Comparison of ENCODE assay signal across 35 cellular contexts in the genomic region with DNA sequence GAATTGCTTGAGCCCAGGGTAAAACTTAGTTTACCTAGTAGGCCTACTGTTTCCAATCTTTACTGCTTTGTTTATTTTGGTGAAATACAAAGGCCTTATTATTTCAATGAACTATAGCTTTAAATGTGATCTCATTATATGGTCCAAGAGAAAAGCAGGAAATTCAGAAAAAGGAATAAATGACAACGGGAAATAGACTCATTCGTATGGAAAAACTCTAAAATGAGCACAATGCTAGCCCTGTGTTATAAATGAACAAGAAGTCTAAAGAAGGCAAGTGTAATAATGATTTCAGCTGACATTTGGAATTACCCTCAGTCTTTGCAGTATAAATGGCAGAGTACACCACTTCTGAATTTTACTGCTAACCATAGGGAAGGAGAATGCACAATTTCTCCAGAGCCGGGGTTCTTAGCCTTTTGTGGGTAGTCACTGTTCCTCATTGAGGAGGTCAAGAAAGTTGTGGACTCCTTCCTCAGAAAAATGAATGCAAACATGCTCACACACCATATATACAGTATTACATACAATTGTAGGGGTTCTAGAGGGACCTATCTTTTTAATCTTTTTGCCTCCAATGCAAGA.
"Had no signal": no experiment of that assay in that cellular context is flagged by ENCODE, and none has a peak within 500 bp of the region (broad histone marks: within the 10 kb centered on the region; RNA-seq: fewer than 3 reads in every experiment).

No MANE protein-coding gene starts in this region.

- H3K4me3 Mint-ChIP-seq: activated CD4-positive, alpha-beta memory T cell treated with anti-CD3 and anti-CD28 coated beads, Interleukin-2, amount 10 ng/mL, durations not matched to agents 7 days and 5 days; activated CD4-positive, alpha-beta T cell treated with anti-CD3 and anti-CD28 coated beads, Interleukin-2, amount 10 ng/mL, durations not matched to agents 7 days and 5 days; activated naive CD4-positive, alpha-beta T cell treated with anti-CD3 and anti-CD28 coated beads, Interleukin-2, amount 10 ng/mL, durations not matched to agents 7 days and 5 days; activated naive CD8-positive, alpha-beta T cell treated with anti-CD3 and anti-CD28 coated beads, Interleukin-2, amount 10 ng/mL, durations not matched to agents 7 days and 5 days; activated T-cell treated with anti-CD3 and anti-CD28 coated beads, Interleukin-2, amount 50 U/mL, for 24 hours; brain; immature natural killer cell; mesothelial cell of epicardium; naive thymus-derived CD8-positive, alpha-beta T cell; neural crest cell; T-helper 17 cell; WTC11 had no signal

- H3K36me3 Mint-ChIP-seq: brain, immature natural killer cell, mesothelial cell of epicardium, WTC11 had no signal

- H3K27me3 ChIP-seq: ascending aorta, cardiac muscle cell, heart left ventricle, pancreas, right atrium auricular region, suprapubic skin, upper lobe of right lung had no signal

- H3K9me3 Mint-ChIP-seq: activated CD4-positive, alpha-beta memory T cell treated with anti-CD3 and anti-CD28 coated beads, Interleukin-2, amount 10 ng/mL, durations not matched to agents 7 days and 5 days; activated naive CD4-positive, alpha-beta T cell treated with anti-CD3 and anti-CD28 coated beads, Interleukin-2, amount 10 ng/mL, durations not matched to agents 7 days and 5 days; activated T-cell treated with anti-CD3 and anti-CD28 coated beads, Interleukin-2, amount 50 U/mL, for 24 hours; brain; immature natural killer cell; mesothelial cell of epicardium; naive thymus-derived CD8-positive, alpha-beta T cell; WTC11 had no signal

- H3K9me3 ChIP-seq: ascending aorta, heart left ventricle, pancreas, prostate gland, right atrium auricular region, suprapubic skin, tibial artery, upper lobe of right lung had no signal

- H3K27ac Mint-ChIP-seq: activated CD4-positive, alpha-beta memory T cell treated with anti-CD3 and anti-CD28 coated beads, Interleukin-2, amount 10 ng/mL, durations not matched to agents 7 days and 5 days; activated CD4-positive, alpha-beta T cell treated with anti-CD3 and anti-CD28 coated beads, Interleukin-2, amount 10 ng/mL, durations not matched to agents 7 days and 5 days; activated naive CD4-positive, alpha-beta T cell treated with anti-CD3 and anti-CD28 coated beads, Interleukin-2, amount 10 ng/mL, durations not matched to agents 7 days and 5 days; activated naive CD8-positive, alpha-beta T cell treated with anti-CD3 and anti-CD28 coated beads, Interleukin-2, amount 10 ng/mL, durations not matched to agents 7 days and 5 days; activated T-cell treated with anti-CD3 and anti-CD28 coated beads, Interleukin-2, amount 50 U/mL, for 24 hours; brain; immature natural killer cell; mesothelial cell of epicardium; T-helper 17 cell; WTC11 had no signal

- H3K4me3 ChIP-seq: ascending aorta, cardiac muscle cell, coronary artery, heart left ventricle, pancreas, prostate gland, right atrium auricular region, smooth muscle cell, suprapubic skin, tibial artery, upper lobe of right lung had no signal

- H3K4me1 Mint-ChIP-seq: brain, immature natural killer cell, WTC11 had no signal

- H3K36me3 ChIP-seq: ascending aorta, cardiac muscle cell, heart left ventricle, pancreas, prostate gland, right atrium auricular region, suprapubic skin, tibial artery, upper lobe of right lung had no signal

- H3K27ac ChIP-seq: ascending aorta, cardiac muscle cell, coronary artery, pancreas, prostate gland, right atrium auricular region, suprapubic skin, tibial artery, upper lobe of right lung had no signal

- H3K27me3 Mint-ChIP-seq: activated CD4-positive, alpha-beta T cell treated with anti-CD3 and anti-CD28 coated beads, Interleukin-2, amount 10 ng/mL, durations not matched to agents 7 days and 5 days; activated naive CD4-positive, alpha-beta T cell treated with anti-CD3 and anti-CD28 coated beads, Interleukin-2, amount 10 ng/mL, durations not matched to agents 7 days and 5 days; activated naive CD8-positive, alpha-beta T cell treated with anti-CD3 and anti-CD28 coated beads, Interleukin-2, amount 10 ng/mL, durations not matched to agents 7 days and 5 days; activated T-cell treated with anti-CD3 and anti-CD28 coated beads, Interleukin-2, amount 50 U/mL, for 24 hours; naive thymus-derived CD8-positive, alpha-beta T cell; T-helper 17 cell had no signal

- H3K4me1 ChIP-seq: ascending aorta, prostate gland, right atrium auricular region, suprapubic skin, tibial artery, upper lobe of right lung had no signal

- DNase-seq: activated CD4-positive, alpha-beta memory T cell treated with anti-CD3 and anti-CD28 coated beads, Interleukin-2, amount 10 ng/mL, durations not matched to agents 7 days and 5 days; activated CD4-positive, alpha-beta T cell treated with anti-CD3 and anti-CD28 coated beads for 1 hour; activated CD4-positive, alpha-beta T cell treated with anti-CD3 and anti-CD28 coated beads, Interleukin-2, amount 10 ng/mL, durations not matched to agents 7 days and 5 days; activated CD8-positive, alpha-beta memory T cell treated with anti-CD3 and anti-CD28 coated beads, Interleukin-2, amount 50 U/mL, for 48 hours; activated gamma-delta T cell; activated naive CD4-positive, alpha-beta T cell treated with anti-CD3 and anti-CD28 coated beads, Interleukin-2, amount 10 ng/mL, durations not matched to agents 7 days and 5 days; activated naive CD8-positive, alpha-beta T cell treated with anti-CD3 and anti-CD28 coated beads, Interleukin-2, amount 10 ng/mL, durations not matched to agents 7 days and 5 days; activated T-cell treated with anti-CD3 and anti-CD28 coated beads, Interleukin-2, amount 50 U/mL, for 24 hours; erythroblast; heart left ventricle; hypothalamus; immature natural killer cell; kidney; left colon; naive thymus-derived CD8-positive, alpha-beta T cell; nucleus accumbens; pancreas; stimulated activated CD4-positive, alpha-beta T cell treated with anti-CD3 and anti-CD28 coated beads, Interleukin-1b, Interleukin-23, amount 100 ng/mL, for 48 hours; stimulated activated CD4-positive, alpha-beta T cell treated with anti-CD3 and anti-CD28 coated beads, Interleukin-4, amount 100 ng/mL, for 4 hours; stimulated activated CD8-positive, alpha-beta memory T cell treated with anti-CD3 and anti-CD28 coated beads, Interleukin-4, amount 100 ng/mL, for 48 hours; stimulated activated naive CD4-positive, alpha-beta T cell; T-helper 17 cell; tibial artery; upper lobe of right lung had no signal
